In genomic region chr11:20114588-20114987, GRCh38 we compare ENCODE assay signal across 18 cellular contexts. TPM values are rescaled to one million over a fixed set of nuclear protein-coding genes. Genes with fewer than 3 reads are reported as not detected.
A peak's percentile ranks its signal among the peaks of the same experiment; 100 is the strongest.
DNase-seq lines count a peak whose midpoint lies in the region; ATAC-seq and TF ChIP-seq lines count a peak whose summit lies in the region.
"Had no signal": no experiment of that assay in that cellular context is flagged by ENCODE, and none has a peak within 500 bp of the region (broad histone marks: within the 10 kb centered on the region; RNA-seq: fewer than 3 reads in every experiment).

No MANE protein-coding gene starts in this region.

- H3K9me3 ChIP-seq in thoracic aorta: no peaks in the 10 kb centered on the region
- H3K9me3 ChIP-seq: BLaER1 had no signal

- H3K4me1 Mint-ChIP-seq in chondrocyte (ENCODE audit: low read depth): peaks cover 85% of the 10 kb centered on the region

- no peak overlapping the region for H3K4me3 ChIP-seq in thoracic aorta
- H3K4me3 ChIP-seq: BLaER1, SK-N-MC had no signal

- H3K36me3 ChIP-seq in thoracic aorta: peaks cover 47% of the 10 kb centered on the region
- H3K36me3 ChIP-seq: BLaER1 had no signal

- H3K4me1 ChIP-seq in thoracic aorta (ENCODE audit: control insufficient read depth in 1 of 2, low read depth in 2 of 2): peaks cover 39 to 87% of the 10 kb centered on the region in 2 donors

- H3K27ac ChIP-seq in thoracic aorta: peak overlapping the region; percentile 41 to 61
- H3K27ac ChIP-seq: BLaER1, SK-N-MC had no signal

- no peaks in the 10 kb centered on the region for H3K9me3 Mint-ChIP-seq in chondrocyte (ENCODE audit: low read depth)
- H3K9me3 Mint-ChIP-seq: CD8-positive, alpha-beta T cell had no signal

- H3K27ac Mint-ChIP-seq in chondrocyte (ENCODE audit: unreplicated experiment): peak overlapping the region; percentile 86
- H3K27ac Mint-ChIP-seq: CD8-positive, alpha-beta T cell had no signal

- H3K4me3 Mint-ChIP-seq in chondrocyte (ENCODE audit: unreplicated experiment): peak overlapping the region; percentile 8
- H3K4me3 Mint-ChIP-seq: CD8-positive, alpha-beta T cell had no signal

- peak; percentile 52 for DNase-seq in EH (ENCODE audit: low read depth)
- DNase-seq in M059J (ENCODE audit: low read depth): peak; percentile 51
- no peak for DNase-seq in chondrocyte (ENCODE audit: low spot score)
- DNase-seq in thoracic aorta (ENCODE audit: low spot score): no peak
- no peak for DNase-seq in dermis blood vessel endothelial cell
- DNase-seq in GDM1 (lab: John Stamatoyannopoulos, UW): no peak
- DNase-seq: CD8-positive, alpha-beta T cell; DMS79 treated with DMSO at 0.1 percent for 48 hours; Kasumi-1; NCI-H187; NCI-H226; NCI-H524 treated with DMSO at 0.1 percent for 48 hours; Right ventricle myocardium superior had no signal

- ATAC-seq in thoracic aorta (ENCODE audit: insufficient number of reproducible peaks, low FRiP score, low read depth): no peak
- ATAC-seq in GM21528 (IDR thresholded peaks at IDR 0.05; ENCODE audit: low FRiP score, unreplicated experiment): no peak
- ATAC-seq: CD8-positive, alpha-beta T cell; Panc1 had no signal

- H3K27me3 ChIP-seq in thoracic aorta (replicated peaks; ENCODE audit: insufficient read depth): no peaks in the 10 kb centered on the region
- H3K27me3 ChIP-seq: BLaER1 had no signal

- TF ChIP-seq CTCF in chondrocyte (IDR thresholded peaks at IDR 0.05) (no peak), thoracic aorta (IDR thresholded peaks at IDR 0.05) (no peak)

- peaks cover 39% of the 10 kb centered on the region for H3K36me3 Mint-ChIP-seq in chondrocyte (ENCODE audit: low read depth)
- H3K36me3 Mint-ChIP-seq: CD8-positive, alpha-beta T cell had no signal

- H3K27me3 Mint-ChIP-seq in chondrocyte (ENCODE audit: low read depth): no peaks in the 10 kb centered on the region

RNA-seq across cellular contexts. Expression of gene DBX1, which starts 45.7 kb away (rescaled TPM):
- not detected in 2 replicates for total RNA-seq in M059J (2014; rRNA removed; shearing (Covaris generic))
- total RNA-seq in chondrocyte (not detected in 3 replicates), thoracic aorta (not detected), dermis blood vessel endothelial cell (not detected in 2 replicates)
- total RNA-seq: CD8-positive, alpha-beta T cell; H4; Right ventricle myocardium superior had no signal

Comparison
In these comparisons a context has a peak if more than half of its experiments do, and no peak if none do; other contexts are left out.
1. DNase-seq: peak in EH (single experiment) and M059J (single experiment); none in chondrocyte (single experiment), thoracic aorta (single experiment), dermis blood vessel endothelial cell (single experiment) and GDM1 (single experiment).